Comparison of ENCODE assay signal across 8 cellular contexts in genomic region chr19:7673995-7674667, GRCh38. TPM values are rescaled to one million over a fixed set of nuclear protein-coding genes. Genes with fewer than 3 reads are reported as not detected.
DNase-seq lines count a peak whose midpoint lies in the region; ATAC-seq and TF ChIP-seq lines count a peak whose summit lies in the region.

No MANE protein-coding gene starts in this region.

- peaks cover 41% of the 10 kb centered on the region for H3K4me1 Mint-ChIP-seq in activated CD4-positive, alpha-beta memory T cell treated with anti-CD3 and anti-CD28 coated beads for 36 hours (ENCODE audit: low read depth)

- peaks cover 2% of the 10 kb centered on the region for H3K9me3 Mint-ChIP-seq in activated CD4-positive, alpha-beta memory T cell treated with anti-CD3 and anti-CD28 coated beads for 36 hours

- H3K27ac Mint-ChIP-seq in activated CD4-positive, alpha-beta memory T cell treated with anti-CD3 and anti-CD28 coated beads for 36 hours: no peak overlapping the region

- no peak overlapping the region for H3K4me3 Mint-ChIP-seq in activated CD4-positive, alpha-beta memory T cell treated with anti-CD3 and anti-CD28 coated beads for 36 hours

- CTCF ChIA-PET in activated CD4-positive, alpha-beta memory T cell treated with anti-CD3 and anti-CD28 coated beads for 36 hours (lab: Charles Lee): interaction anchor here (0.8 to 1.2 kb wide), 2 partner anchors 106 to 125 kb away, joined by 3 to 4 read pairs; no protein-coding TSS in a partner anchor

- no peak for TF ChIP-seq POLR2A in esophagus squamous epithelium (IDR thresholded peaks at IDR 0.05)

- H3K36me3 Mint-ChIP-seq in activated CD4-positive, alpha-beta memory T cell treated with anti-CD3 and anti-CD28 coated beads for 36 hours: no peaks in the 10 kb centered on the region

- H3K4me3 ChIP-seq in heart right ventricle: no peak overlapping the region
- no peak overlapping the region for H3K4me3 ChIP-seq in esophagus squamous epithelium

- peak in 7 of 8 donors; percentile 62 to 91 (median 76) for ATAC-seq in heart right ventricle

- H3K27ac ChIP-seq in heart right ventricle: peak overlapping the region in 1 of 10 donors; percentile 60
- peak overlapping the region in 1 of 4 donors; percentile 41 for H3K27ac ChIP-seq in esophagus squamous epithelium

- H3K4me1 ChIP-seq in heart right ventricle (peaks cover 0 to 34% (median 0%) of the 10 kb centered on the region in 9 donors), esophagus squamous epithelium (peaks cover 0 to 19% (median 0%) of the 10 kb centered on the region in 3 donors)

- H3K9me3 ChIP-seq in heart right ventricle: peaks cover 0 to 7% (median 0%) of the 10 kb centered on the region in 11 donors
- no peaks in the 10 kb centered on the region for H3K9me3 ChIP-seq in esophagus squamous epithelium

- intact Hi-C loops in activated CD4-positive, alpha-beta memory T cell treated with anti-CD3 and anti-CD28 coated beads for 36 hours (cut with micrococcal nuclease): loop anchor here (10.0 kb wide), 1 partner anchor 289 kb away; no protein-coding TSS in a partner anchor
- intact Hi-C loops in heart right ventricle (cut with DNase I) (loop anchor here in 3 of 10 donors (10.0 kb wide), 3 partner anchors 109 to 569 kb away; no protein-coding TSS in a partner anchor), esophagus squamous epithelium (cut with DNase I) (no loop called here)

- peak; percentile 37 for DNase-seq in activated naive CD4-positive, alpha-beta T cell treated with Interleukin-2 at 50 U/mL for 16 hours
- no peak for DNase-seq in activated naive CD4-positive, alpha-beta T cell (lab: John Stamatoyannopoulos, UW)
- DNase-seq in NCI-H446 (lab: John Stamatoyannopoulos, UW) (peak; percentile 58 to 84), heart right ventricle (peak; percentile 40 to 64), midbrain (lab: John Stamatoyannopoulos, UW) (no peak), esophagus squamous epithelium (lab: John Stamatoyannopoulos, UW) (no peak)
- peak; percentile 46 for DNase-seq in activated CD4-positive, alpha-beta memory T cell treated with anti-CD3 and anti-CD28 coated beads for 36 hours
- DNase-seq in stimulated activated CD4-positive, alpha-beta T cell treated with anti-CD3 and anti-CD28 coated beads, Interleukin-12 subunit alpha, Interleukin-12 subunit beta, amount 100 ng/mL, for 4 hours: peak; percentile 30

- peaks cover 46% of the 10 kb centered on the region for H3K27me3 Mint-ChIP-seq in activated CD4-positive, alpha-beta memory T cell treated with anti-CD3 and anti-CD28 coated beads for 36 hours

- POLR2A ChIA-PET in activated CD4-positive, alpha-beta memory T cell treated with anti-CD3 and anti-CD28 coated beads for 36 hours (lab: Charles Lee): no interaction called here

- no peaks in the 10 kb centered on the region for H3K36me3 ChIP-seq in heart right ventricle
- H3K36me3 ChIP-seq in esophagus squamous epithelium: no peaks in the 10 kb centered on the region

- no peak for TF ChIP-seq CTCF in heart right ventricle (IDR thresholded peaks at IDR 0.05)
- TF ChIP-seq CTCF in esophagus squamous epithelium (IDR thresholded peaks at IDR 0.05): no peak

- WGBS in heart right ventricle, 2 donors: 36 to 37% methylated on average over 12 of the region's 12 CpGs
- WGBS in esophagus squamous epithelium, 2 donors: 30 to 54% methylated on average over 7 to 12 of the region's 12 CpGs

- H3K27me3 ChIP-seq in heart right ventricle (peaks cover 0 to 68% (median 33%) of the 10 kb centered on the region in 7 donors), esophagus squamous epithelium (peaks cover 0 to 94% (median 0%) of the 10 kb centered on the region in 4 donors)

RNA-seq across cellular contexts. Expression of gene MCEMP1, which starts 2.8 kb away (rescaled TPM):
- not detected for total RNA-seq in activated CD4-positive, alpha-beta memory T cell treated with anti-CD3 and anti-CD28 coated beads for 36 hours
- total RNA-seq in heart right ventricle (1 to 10 TPM in 1 of 10 donors, under 1 TPM in 5, not detected in 4; 0.17 to 1.2 (median 0.25) TPM), esophagus squamous epithelium (under 1 TPM in 2 of 4 donors, not detected in 2; 0.29 to 0.97 TPM)
- under 1 TPM in 1 of 2 donors, not detected in 1; 0.71 TPM for polyA plus RNA-seq in heart right ventricle

RNA-seq across cellular contexts. Expression of gene RETN, which starts 5.3 kb away (rescaled TPM):
- not detected for total RNA-seq in activated CD4-positive, alpha-beta memory T cell treated with anti-CD3 and anti-CD28 coated beads for 36 hours
- total RNA-seq in heart right ventricle (under 1 TPM in 2 of 10 donors, not detected in 8; 0.51 to 0.76 TPM), esophagus squamous epithelium (10 to 100 TPM in 1 of 4 donors, not detected in 3; 28.1 TPM)
- 10 to 100 TPM in 1 of 2 donors, 1 to 10 TPM in 1; 8.5 to 12.6 TPM for polyA plus RNA-seq in heart right ventricle

RNA-seq across cellular contexts. Expression of gene TRAPPC5, which starts 6.5 kb away (rescaled TPM):
- total RNA-seq in activated CD4-positive, alpha-beta memory T cell treated with anti-CD3 and anti-CD28 coated beads for 36 hours: 10 to 100 TPM; 77.5 to 88.2 TPM
- total RNA-seq in heart right ventricle (100 to 1,000 TPM in 3 of 10 donors, 10 to 100 TPM in 7; 75.3 to 132 (median 86.0) TPM), esophagus squamous epithelium (10 to 100 TPM; 52.3 to 91.5 (median 77.4) TPM)
- polyA plus RNA-seq in heart right ventricle: 100 to 1,000 TPM; 149 to 388 TPM

RNA-seq across cellular contexts. Expression of gene FCER2, which starts 27.8 kb away (rescaled TPM):
- total RNA-seq in activated CD4-positive, alpha-beta memory T cell treated with anti-CD3 and anti-CD28 coated beads for 36 hours: 1 to 10 TPM; 3.5 to 4.1 TPM
- 1 to 10 TPM in 1 of 10 donors, under 1 TPM in 4, not detected in 5; 0.21 to 1.0 (median 0.44) TPM for total RNA-seq in heart right ventricle
- polyA plus RNA-seq in heart right ventricle: under 1 TPM; 0.13 to 0.44 TPM
- not detected for total RNA-seq in esophagus squamous epithelium

RNA-seq across cellular contexts. Expression of gene STXBP2, which starts 37.2 kb away (rescaled TPM):
- 100 to 1,000 TPM; 109 to 111 TPM for total RNA-seq in activated CD4-positive, alpha-beta memory T cell treated with anti-CD3 and anti-CD28 coated beads for 36 hours
- total RNA-seq in heart right ventricle (10 to 100 TPM in 2 of 10 donors, 1 to 10 TPM in 8; 1.6 to 19.6 (median 2.5) TPM), esophagus squamous epithelium (10 to 100 TPM; 44.7 to 76.6 (median 55.2) TPM)
- 1 to 10 TPM; 6.0 to 6.7 TPM for polyA plus RNA-seq in heart right ventricle

Comparison
In these comparisons a context has a peak if more than half of its experiments do, and no peak if none do; other contexts are left out.
1. DNase-seq: peak in activated naive CD4-positive, alpha-beta T cell treated with Interleukin-2 at 50 U/mL for 16 hours (single experiment), NCI-H446 (2 of 2), activated CD4-positive, alpha-beta memory T cell treated with anti-CD3 and anti-CD28 coated beads for 36 hours (single experiment), heart right ventricle (2 of 2) and stimulated activated CD4-positive, alpha-beta T cell treated with anti-CD3 and anti-CD28 coated beads, Interleukin-12 subunit alpha, Interleukin-12 subunit beta, amount 100 ng/mL, for 4 hours (single experiment); none in activated naive CD4-positive, alpha-beta T cell (0 of 4), midbrain (single experiment) and esophagus squamous epithelium (single experiment).